ENCODE assay signal across 6 cellular contexts in the genomic region with DNA sequence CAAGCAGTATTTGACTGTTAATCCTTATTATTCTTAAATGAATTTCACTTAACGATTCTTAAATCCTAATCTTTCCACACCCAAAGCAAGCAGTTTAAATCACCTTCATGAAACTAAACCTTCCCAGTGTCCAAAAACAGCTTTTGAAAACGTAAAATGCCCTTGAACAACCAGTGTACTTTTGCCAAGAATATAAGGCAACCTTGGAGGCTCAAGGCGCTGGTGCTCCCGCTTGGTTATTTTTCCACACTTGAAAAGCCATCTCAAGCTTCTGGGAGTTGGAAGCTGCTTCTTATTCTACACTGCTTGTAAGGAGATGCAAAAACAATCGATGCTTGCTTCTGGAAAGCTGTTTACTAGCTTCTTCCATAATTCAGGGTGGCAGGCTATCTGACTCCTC.
"Had no signal": no experiment of that assay in that cellular context is flagged by ENCODE, and none has a peak within 500 bp of the region (broad histone marks: within the 10 kb centered on the region; RNA-seq: fewer than 3 reads in every experiment).

No MANE protein-coding gene starts in this region.

- DNase-seq: IMR-90, KBM-7 had no signal

- H3K4me1 Mint-ChIP-seq: IgD-negative memory B cell had no signal

- ATAC-seq: HepG2, K562 had no signal

- H3K4me3 Mint-ChIP-seq: IgD-negative memory B cell had no signal

- H3K4me3 ChIP-seq: K562 had no signal

- H3K27me3 Mint-ChIP-seq: IgD-negative memory B cell had no signal

- H3K27ac ChIP-seq: HL-60 had no signal

- H3K27ac Mint-ChIP-seq: IgD-negative memory B cell had no signal

- H3K36me3 Mint-ChIP-seq: IgD-negative memory B cell had no signal
